In the genomic region with DNA sequence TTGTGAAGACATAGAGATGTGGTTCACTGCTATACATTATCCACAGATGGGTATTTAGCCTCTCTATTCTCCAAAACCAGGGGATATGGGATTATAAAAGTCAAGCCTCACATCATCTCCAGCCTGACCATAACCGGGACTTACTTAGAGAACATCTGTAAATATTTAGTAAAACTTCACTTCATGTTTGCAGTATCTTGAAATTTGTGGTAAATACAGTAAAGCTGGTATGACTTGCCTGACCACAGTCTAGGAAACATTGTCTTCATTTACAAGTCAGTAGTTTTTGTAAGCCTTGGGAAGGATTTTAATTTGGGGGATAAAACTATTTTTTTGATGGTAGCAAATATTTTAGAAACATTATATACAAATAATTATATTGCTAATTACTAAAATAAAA, we compare ENCODE assay signal across 20 cellular contexts.
DNase-seq lines count a peak whose midpoint lies in the region; ATAC-seq, FAIRE-seq and TF ChIP-seq lines count a peak whose summit lies in the region.
"Had no signal": no experiment of that assay in that cellular context is flagged by ENCODE, and none has a peak within 500 bp of the region (broad histone marks: within the 10 kb centered on the region; RNA-seq: fewer than 3 reads in every experiment).

No MANE protein-coding gene starts in this region.

- H3K27ac ChIP-seq in trophoblast cell (ENCODE audit: low read depth, low read length) (no peak overlapping the region), kidney (ENCODE audit: low read depth in 2 of 2, low read length in 2 of 2) (no peak overlapping the region)
- H3K27ac ChIP-seq: KMS-11 had no signal

- H3K4me3 ChIP-seq in astrocyte of the cerebellum (ENCODE audit: low read depth, low read length) = no peak overlapping the region
- no peak overlapping the region for H3K4me3 ChIP-seq in fibroblast of mammary gland (ENCODE audit: control insufficient read depth, low read depth, low read length)
- H3K4me3 ChIP-seq in trophoblast cell (ENCODE audit: low read depth, low read length) = no peak overlapping the region
- no peak overlapping the region for H3K4me3 ChIP-seq in kidney (ENCODE audit: low read length in 2 of 2)
- H3K4me3 ChIP-seq in H7 (ENCODE audit: insufficient read depth, low read depth, low read length) = no peak overlapping the region

- H3K14ac ChIP-seq in trophoblast cell (ENCODE audit: low read length) = peak overlapping the region; percentile 37

- TF ChIP-seq CTCF in astrocyte of the cerebellum (IDR thresholded peaks at IDR 0.05; ENCODE audit: low read depth, low read length, missing control alignments) = no peak
- no peak for TF ChIP-seq CTCF in fibroblast of mammary gland (conservative IDR thresholded peaks at IDR 0.05; ENCODE audit: control insufficient read depth, insufficient read depth, low read depth, low read length)
- no peak for TF ChIP-seq CTCF in kidney (IDR thresholded peaks at IDR 0.05; ENCODE audit: borderline replicate concordance, extremely low read depth, insufficient read depth)

- H2AFZ ChIP-seq in trophoblast cell (ENCODE audit: insufficient read depth, low read length, poor library complexity) = no peak overlapping the region

- no peak overlapping the region for H4K91ac ChIP-seq in trophoblast cell (ENCODE audit: low read depth, low read length)

- peak overlapping the region; percentile 43 for H2BK120ac ChIP-seq in trophoblast cell (ENCODE audit: insufficient read depth, low read length, poor library complexity)

- H3K9me3 ChIP-seq in trophoblast cell (ENCODE audit: insufficient read depth, low read depth, low read length) = no peaks in the 10 kb centered on the region
- no peaks in the 10 kb centered on the region for H3K9me3 ChIP-seq in kidney (ENCODE audit: control insufficient read depth in 1 of 2, low read length in 2 of 2)

- no peaks in the 10 kb centered on the region for H3K79me2 ChIP-seq in trophoblast cell (ENCODE audit: control insufficient read depth, insufficient read depth, low read length, poor library complexity)

- no peak overlapping the region for H3K9ac ChIP-seq in trophoblast cell (ENCODE audit: low read length)
- H3K9ac ChIP-seq in kidney (ENCODE audit: low read length in 2 of 2) = no peak overlapping the region
- H3K9ac ChIP-seq: KMS-11 had no signal

- DNase-seq in AG20443 (ENCODE audit: low spot score) = peak; percentile 22
- DNase-seq in astrocyte of the cerebellum (ENCODE audit: low read depth) = peak; percentile 44
- peak; percentile 36 for DNase-seq in fibroblast of mammary gland (ENCODE audit: low read depth)
- no peak for DNase-seq in trophoblast cell
- no peak for DNase-seq in kidney
- no peak for DNase-seq in H7
- DNase-seq: CD4-positive, CD25-positive, alpha-beta regulatory T cell; DMS79 treated with DMSO at 0.1 percent for 48 hours; GOT3; NCI-H1105 treated with DMSO at 0.1 percent for 48 hours; NCI-H2029 treated with DMSO at 0.1 percent for 48 hours; NCI-H345; NCI-H524; NCI-H774 had no signal

- H2AK5ac ChIP-seq in trophoblast cell (ENCODE audit: low read length) = peak overlapping the region; percentile 62

- intact Hi-C loops in kidney (cut with DNase I) = no loop called here

- H3K4me1 ChIP-seq in trophoblast cell (ENCODE audit: control insufficient read depth in 1 of 2, insufficient read depth in 2 of 2, low read length in 2 of 2) (peaks cover 0 to 3% of the 10 kb centered on the region in 2 experiments), kidney (ENCODE audit: control insufficient read depth in 1 of 2, insufficient read depth in 1 of 2, low read depth in 1 of 2, low read length in 2 of 2) (no peaks in the 10 kb centered on the region)

- H3K4me2 ChIP-seq in trophoblast cell (ENCODE audit: low read length) = no peak overlapping the region
- H3K4me2 ChIP-seq: KMS-11 had no signal

- H3K18ac ChIP-seq in trophoblast cell (ENCODE audit: low read length) = no peak overlapping the region

- H3K36me3 ChIP-seq in trophoblast cell (ENCODE audit: control insufficient read depth in 1 of 2, insufficient read depth in 2 of 2, low read length in 2 of 2) (no peaks in the 10 kb centered on the region), kidney (ENCODE audit: control insufficient read depth in 1 of 2, insufficient read depth in 2 of 2, low read length in 2 of 2) (no peaks in the 10 kb centered on the region), H7 (replicated peaks; ENCODE audit: control insufficient read depth, insufficient read depth, low read length) (no peaks in the 10 kb centered on the region)

- no peak for FAIRE-seq in kidney (lab: Jason Lieb, UNC)
- FAIRE-seq: A204.1, GM12891, HTR-8/SVneo had no signal

- peak overlapping the region; percentile 40 for H2BK5ac ChIP-seq in trophoblast cell (ENCODE audit: low read depth, low read length, poor library complexity)

- no peak for ATAC-seq in HG03457 (IDR thresholded peaks at IDR 0.05; ENCODE audit: unreplicated experiment)
- ATAC-seq: Panc1 had no signal

- no peak overlapping the region for H4K8ac ChIP-seq in trophoblast cell (ENCODE audit: low read depth, low read length)

- H3K4ac ChIP-seq in trophoblast cell (ENCODE audit: low read depth, low read length) = no peak overlapping the region

- H2BK12ac ChIP-seq in trophoblast cell (ENCODE audit: low read length) = peak overlapping the region; percentile 89

- no peak overlapping the region for H4K12ac ChIP-seq in trophoblast cell (ENCODE audit: low read depth, low read length)

- WGBS in trophoblast cell (ENCODE audit: extremely low coverage, insufficient coverage, insufficient read length) = no CpG with 5 or more reads among the region's 1 CpG

- in situ Hi-C loops in astrocyte of the cerebellum (cut with HindIII; ENCODE audit: low sequenced_read_pairs) = no loop called here

- no peak overlapping the region for H3K23ac ChIP-seq in trophoblast cell (ENCODE audit: low read length)

- H3K79me1 ChIP-seq in trophoblast cell (ENCODE audit: low read length) = peaks cover 6% of the 10 kb centered on the region

- H3K27me3 ChIP-seq in trophoblast cell (ENCODE audit: insufficient read depth, low read length) (no peaks in the 10 kb centered on the region), H7 (ENCODE audit: control insufficient read depth, insufficient read depth, low read length) (no peaks in the 10 kb centered on the region)

Comparison
In these comparisons a context has a peak if more than half of its experiments do, and no peak if none do; other contexts are left out.
1. DNase-seq: peak in AG20443 (single experiment), astrocyte of the cerebellum (single experiment) and fibroblast of mammary gland (single experiment); none in trophoblast cell (0 of 2), kidney (single experiment) and H7 (single experiment).